8 cellular contexts compared by ENCODE assay signal in the genomic region with DNA sequence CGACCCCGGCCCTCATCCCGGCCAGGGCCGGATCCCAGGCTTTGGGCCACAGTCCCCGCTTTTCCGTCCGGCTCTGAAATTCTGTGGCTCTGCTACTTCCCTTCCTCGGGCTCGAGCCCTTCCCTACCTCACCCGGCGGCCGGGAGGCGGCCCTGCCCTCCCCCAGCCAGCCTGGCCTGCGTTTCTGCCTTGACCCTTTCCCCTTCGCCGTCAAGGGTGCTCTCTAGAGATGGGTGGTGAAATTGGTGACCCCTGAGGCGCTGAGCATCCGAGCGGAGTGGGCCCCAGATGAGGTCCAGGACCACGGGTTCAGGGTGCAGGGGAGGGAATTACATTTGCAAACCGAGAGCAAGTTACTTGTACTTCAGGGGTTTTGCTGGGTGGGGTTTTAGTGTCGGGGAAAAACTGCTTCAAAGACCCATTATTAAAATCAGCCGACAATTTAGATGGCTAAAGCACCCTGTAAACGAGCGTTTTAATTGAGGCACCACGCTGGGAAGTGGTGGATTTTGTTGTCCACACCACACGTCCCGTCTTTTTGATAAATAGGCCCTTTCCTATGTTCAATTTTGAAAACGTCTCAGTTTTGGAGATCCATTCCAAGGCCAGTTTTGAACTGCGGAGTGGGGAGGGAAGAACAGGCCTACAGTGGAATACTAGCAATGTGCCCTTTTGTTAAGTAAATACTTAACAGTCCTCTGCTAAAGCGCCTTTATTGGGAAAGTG. TPM values are rescaled to one million over a fixed set of nuclear protein-coding genes. Genes with fewer than 3 reads are reported as not detected.
DNase-seq lines count a peak whose midpoint lies in the region; ATAC-seq and TF ChIP-seq lines count a peak whose summit lies in the region.

No MANE protein-coding gene starts in this region.

- no peaks in the 10 kb centered on the region for H3K79me2 ChIP-seq in Karpas-422 (ENCODE audit: low read length)

- peak overlapping the region; percentile 77 for H3K27ac Mint-ChIP-seq in dendritic cell treated with granulocyte-macrophage colony-stimulating factor and Interleukin-4, amounts not matched to agents 40 ng/mL and 50 ng/mL, for 4 days

- ATAC-seq in HG03159 (IDR thresholded peaks at IDR 0.05; ENCODE audit: unreplicated experiment), result no peak
- no peak for ATAC-seq in GM21737 (IDR thresholded peaks at IDR 0.05; ENCODE audit: unreplicated experiment)

- no peaks in the 10 kb centered on the region for H3K9me3 ChIP-seq in Karpas-422 (ENCODE audit: low read length)
- peaks cover 43% of the 10 kb centered on the region for H3K9me3 ChIP-seq in neutrophil

- DNase-seq in GM06990 (ENCODE audit: extremely low read depth, insufficient read length) (no peak), Karpas-422 (no peak), cerebellar nuclear complex (lab: John Stamatoyannopoulos, UW) (no peak), NCI-H446 (lab: John Stamatoyannopoulos, UW) (no peak)

- H3K4me2 ChIP-seq in Karpas-422 (ENCODE audit: low read depth, low read length, poor library complexity, severe bottlenecking), result peak overlapping the region; percentile 89

- H3K9me3 Mint-ChIP-seq in dendritic cell treated with granulocyte-macrophage colony-stimulating factor and Interleukin-4, amounts not matched to agents 40 ng/mL and 50 ng/mL, for 4 days, result peaks cover 38% of the 10 kb centered on the region

- H3K4me3 Mint-ChIP-seq in dendritic cell treated with granulocyte-macrophage colony-stimulating factor and Interleukin-4, amounts not matched to agents 40 ng/mL and 50 ng/mL, for 4 days, result peak overlapping the region; percentile 78

- peak overlapping the region; percentile 32; the same call in 1 of the 2 replicates for H2AFZ ChIP-seq in Karpas-422 (ENCODE audit: low read length)

- H3K9ac ChIP-seq in Karpas-422 (ENCODE audit: low read length), result peak overlapping the region; percentile 71

- H3K27me3 Mint-ChIP-seq in dendritic cell treated with granulocyte-macrophage colony-stimulating factor and Interleukin-4, amounts not matched to agents 40 ng/mL and 50 ng/mL, for 4 days, result peaks cover 91% of the 10 kb centered on the region

- no peak for TF ChIP-seq CTCF in GM06990 (IDR thresholded peaks at IDR 0.05; ENCODE audit: insufficient read depth, low read length, poor library complexity, severe bottlenecking)
- no peak for TF ChIP-seq CTCF in neutrophil (IDR thresholded peaks at IDR 0.05)

- H3K27ac ChIP-seq in Karpas-422 (ENCODE audit: low read length) (no peak overlapping the region), neutrophil (no peak overlapping the region)

- peaks cover 10% of the 10 kb centered on the region for H3K36me3 Mint-ChIP-seq in dendritic cell treated with granulocyte-macrophage colony-stimulating factor and Interleukin-4, amounts not matched to agents 40 ng/mL and 50 ng/mL, for 4 days (ENCODE audit: low read depth)

- peaks cover 17% of the 10 kb centered on the region for H3K4me1 Mint-ChIP-seq in dendritic cell treated with granulocyte-macrophage colony-stimulating factor and Interleukin-4, amounts not matched to agents 40 ng/mL and 50 ng/mL, for 4 days (ENCODE audit: low read depth)

- H4K20me1 ChIP-seq in Karpas-422 (ENCODE audit: insufficient read depth, low read depth, low read length), result no peaks in the 10 kb centered on the region

- peaks cover 22% of the 10 kb centered on the region for H3K4me1 ChIP-seq in Karpas-422 (ENCODE audit: low read length)
- H3K4me1 ChIP-seq in neutrophil (ENCODE audit: control insufficient read depth in 1 of 2, insufficient read depth in 1 of 2, low read depth in 1 of 2, low read length in 1 of 2), result peaks cover 12 to 14% of the 10 kb centered on the region in 2 experiments

- H3K9me2 ChIP-seq in Karpas-422 (replicated peaks; ENCODE audit: insufficient read depth, low read length), result no peaks in the 10 kb centered on the region

- no peaks in the 10 kb centered on the region for H3K36me3 ChIP-seq in GM06990 (ENCODE audit: control insufficient read depth, insufficient read depth, low read length)
- no peaks in the 10 kb centered on the region for H3K36me3 ChIP-seq in Karpas-422 (ENCODE audit: insufficient read depth, low read length)
- H3K36me3 ChIP-seq in neutrophil, result no peaks in the 10 kb centered on the region

- intact Hi-C loops in dendritic cell treated with granulocyte-macrophage colony-stimulating factor and Interleukin-4, amounts not matched to agents 40 ng/mL and 50 ng/mL, for 4 days (cut with micrococcal nuclease), result loop anchor here (10.0 kb wide), 1 partner anchor 1970 kb away; the partner anchor contains the start of gene SLC35B3

- H3K4me3 ChIP-seq in GM06990 (replicated peaks; ENCODE audit: low read depth, low read length) (peak overlapping the region; percentile 77), Karpas-422 (ENCODE audit: low read length) (peak overlapping the region; percentile 76), neutrophil (ENCODE audit: low read depth in 1 of 2, low read length in 1 of 2) (peak overlapping the region; percentile 49 to 65)

- H3K27me3 ChIP-seq in GM06990 (replicated peaks; ENCODE audit: control insufficient read depth, insufficient read depth, low read length) (no peaks in the 10 kb centered on the region), Karpas-422 (ENCODE audit: low read length) (no peaks in the 10 kb centered on the region), neutrophil (peaks cover 100% of the 10 kb centered on the region)

RNA-seq across cellular contexts. Expression of gene TFAP2A, which starts 9.9 kb away (rescaled TPM):
- total RNA-seq in Karpas-422 (2014; rRNA removed; shearing (Covaris generic); ENCODE audit: low replicate concordance), result 0.22 and 0.34 TPM in 2 replicates
